22 cellular contexts compared by ENCODE assay signal in the genomic region with DNA sequence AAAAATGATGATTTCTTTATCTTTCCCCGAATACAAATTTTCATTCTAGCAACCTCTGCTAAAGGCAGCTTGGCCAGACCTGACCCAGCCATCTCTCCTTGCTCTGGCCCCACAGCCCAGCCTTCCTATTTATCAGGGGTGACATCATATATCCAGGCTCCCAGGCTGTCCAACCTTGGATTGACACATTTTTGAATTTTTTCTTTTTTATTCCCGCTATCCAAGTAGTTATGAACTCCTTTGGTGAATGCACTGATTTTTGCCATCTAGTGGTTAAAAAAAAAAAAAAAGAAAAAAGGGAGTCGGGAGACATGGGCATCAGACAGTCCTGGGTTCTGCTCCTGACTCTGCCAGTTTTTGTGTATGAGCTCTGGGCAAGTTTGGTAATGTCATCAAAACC.
DNase-seq lines count a peak whose midpoint lies in the region; ATAC-seq and TF ChIP-seq lines count a peak whose summit lies in the region.
"Had no signal": no experiment of that assay in that cellular context is flagged by ENCODE, and none has a peak within 500 bp of the region (broad histone marks: within the 10 kb centered on the region; RNA-seq: fewer than 3 reads in every experiment).

No MANE protein-coding gene starts in this region.

- no peak overlapping the region for H4K8ac ChIP-seq in H9 (replicated peaks; ENCODE audit: insufficient read length, low read depth, low read length)

- no peaks in the 10 kb centered on the region for H3K79me1 ChIP-seq in H9 (ENCODE audit: insufficient read depth, low read depth, low read length, poor library complexity, severe bottlenecking)

- H3K27me3 Mint-ChIP-seq in H9 (ENCODE audit: low read depth) (no peaks in the 10 kb centered on the region; the same call in none of the 2 replicates), endothelial cell (ENCODE audit: unreplicated experiment) (peaks cover 3% of the 10 kb centered on the region)

- no peak overlapping the region for H2BK5ac ChIP-seq in H9 (ENCODE audit: insufficient read length, low read length)

- H3K4me2 ChIP-seq in H9 (ENCODE audit: insufficient read depth, insufficient read length, low read length) (no peak overlapping the region), PC-9 (no peak overlapping the region)

- no peaks in the 10 kb centered on the region for H3K36me3 ChIP-seq in PC-9 (ENCODE audit: low read depth)
- H3K36me3 ChIP-seq: ovary, stomach, transverse colon had no signal

- H3K4me1 ChIP-seq in H9 (ENCODE audit: insufficient read depth, low read length) (peaks cover 2% of the 10 kb centered on the region; the same call in 1 of the 2 replicates), PC-9 (replicated peaks; ENCODE audit: insufficient read depth) (0 out of 2 replicates have a peak, but pooled peaks cover 4% of the 10 kb centered on the region)
- H3K4me1 ChIP-seq: stomach, transverse colon had no signal

- no peak overlapping the region for H2BK15ac ChIP-seq in H9 (ENCODE audit: low read depth, low read length)

- H3F3A ChIP-seq in PC-9 (ENCODE audit: insufficient read depth, low read depth), result no peaks in the 10 kb centered on the region

- TF ChIP-seq CTCF in H9 (conservative IDR thresholded peaks at IDR 0.05), result peak; percentile 23; the same call in 1 of the 3 replicates
- TF ChIP-seq CTCF in PC-9 (conservative IDR thresholded peaks at IDR 0.05), result 0 out of 2 replicates have a peak, but pooled peaks have one; percentile 29
- TF ChIP-seq CTCF in fibroblast of mammary gland (conservative IDR thresholded peaks at IDR 0.05; ENCODE audit: control insufficient read depth, insufficient read depth, low read depth, low read length), result peak; percentile 2
- no peak for TF ChIP-seq CTCF in endothelial cell (IDR thresholded peaks at IDR 0.05; ENCODE audit: unreplicated experiment)

- H3K9ac ChIP-seq in H9 (ENCODE audit: extremely low read depth, insufficient read length, low read length), result no peak overlapping the region

- H3K79me2 ChIP-seq in H9 (ENCODE audit: insufficient read depth, low read length), result no peaks in the 10 kb centered on the region
- H3K79me2 ChIP-seq in PC-9 (ENCODE audit: low read depth), result no peaks in the 10 kb centered on the region

- no CpG with 5 or more reads among the region's 3 CpGs for WGBS in H9 (ENCODE audit: extremely low coverage, insufficient read length, low lambda C conversion rate)

- no peak overlapping the region for H2AK5ac ChIP-seq in H9 (ENCODE audit: insufficient read length, low read length)

- H3K23me2 ChIP-seq in H9 (ENCODE audit: insufficient read length, low read depth, low read length, poor library complexity, severe bottlenecking), result no peaks in the 10 kb centered on the region

- no peak overlapping the region for H3K23ac ChIP-seq in H9 (ENCODE audit: insufficient read length, low read depth, low read length)

- H3K4ac ChIP-seq in H9 (ENCODE audit: low read depth, low read length), result no peak overlapping the region

- no peak overlapping the region for H3K56ac ChIP-seq in H9 (ENCODE audit: insufficient read length, low read depth, low read length)

- no TSS peak for BruUV-seq in PC-9 (replicated peaks; lab: Mats Ljungman, UMichigan)

- intact Hi-C loops in PC-9 (cut with micrococcal nuclease; ENCODE audit: unreplicated experiment), result no loop called here

- H3K27ac ChIP-seq in H9 (ENCODE audit: insufficient read length, low read depth, low read length), result no peak overlapping the region
- H3K27ac ChIP-seq in PC-9, result no peak overlapping the region
- H3K27ac ChIP-seq: coronary artery, ovary, stomach, transverse colon had no signal

- POLR2A ChIA-PET in PC-9 (lab: Charles Lee; ENCODE audit: unreplicated experiment), result interaction anchor here (0.6 kb wide), 1 partner anchor 19 kb away, joined by 15 read pairs; no protein-coding TSS in a partner anchor

- no peak overlapping the region for H3K18ac ChIP-seq in H9 (ENCODE audit: insufficient read length, low read depth, low read length)

- H4K5ac ChIP-seq in H9 (ENCODE audit: insufficient read length, low read depth, low read length), result no peak overlapping the region

- no peak overlapping the region for H3T11ph ChIP-seq in H9 (ENCODE audit: low read length)

- H3K4me1 Mint-ChIP-seq in H9 (peaks cover 10 to 27% of the 10 kb centered on the region in 2 experiments), endothelial cell (ENCODE audit: unreplicated experiment) (no peaks in the 10 kb centered on the region)

- H3K4me3 Mint-ChIP-seq in H9, result no peak overlapping the region
- no peak overlapping the region for H3K4me3 Mint-ChIP-seq in endothelial cell (ENCODE audit: unreplicated experiment)
- H3K4me3 Mint-ChIP-seq: activated CD8-positive, alpha-beta T cell treated with anti-CD3 and anti-CD28 coated beads for 36 hours; naive B cell had no signal

- no peak overlapping the region for H2BK120ac ChIP-seq in H9 (ENCODE audit: low read depth, low read length, poor library complexity, severe bottlenecking)

- H3K27me3 ChIP-seq in H9 (ENCODE audit: insufficient read depth, low read length), result no peaks in the 10 kb centered on the region
- H3K27me3 ChIP-seq in PC-9 (ENCODE audit: insufficient read depth, low read depth), result peaks cover 9% of the 10 kb centered on the region
- H3K27me3 ChIP-seq: ovary, transverse colon had no signal

- H4K20me1 ChIP-seq in H9 (ENCODE audit: control insufficient read depth, insufficient read depth, insufficient read length) (no peaks in the 10 kb centered on the region), PC-9 (ENCODE audit: insufficient read depth) (no peaks in the 10 kb centered on the region)

- no peak overlapping the region for H4K91ac ChIP-seq in H9 (ENCODE audit: insufficient read length, low read depth, low read length)

- ATAC-seq in HG02588 (IDR thresholded peaks at IDR 0.05; ENCODE audit: unreplicated experiment), result no peak
- ATAC-seq: activated CD8-positive, alpha-beta T cell treated with anti-CD3 and anti-CD28 coated beads for 36 hours; right cardiac atrium had no signal

- H3K9me3 Mint-ChIP-seq in H9 (no peaks in the 10 kb centered on the region; a peak in 1 of 5 replicates), endothelial cell (ENCODE audit: unreplicated experiment) (no peaks in the 10 kb centered on the region)
- H3K9me3 Mint-ChIP-seq: activated CD8-positive, alpha-beta T cell treated with anti-CD3 and anti-CD28 coated beads for 36 hours had no signal

- H2BK20ac ChIP-seq in H9 (ENCODE audit: low read depth, low read length, poor library complexity, severe bottlenecking), result no peak overlapping the region

- H3K27ac Mint-ChIP-seq in H9, result no peak overlapping the region; a peak in 1 of 7 replicates
- no peak overlapping the region for H3K27ac Mint-ChIP-seq in endothelial cell (ENCODE audit: unreplicated experiment)
- H3K27ac Mint-ChIP-seq: activated CD8-positive, alpha-beta T cell treated with anti-CD3 and anti-CD28 coated beads for 36 hours; naive B cell had no signal

- H3K36me3 Mint-ChIP-seq in H9 (ENCODE audit: insufficient read depth in 1 of 3, low read depth in 3 of 3) (no peaks in the 10 kb centered on the region), endothelial cell (ENCODE audit: low read depth, unreplicated experiment) (no peaks in the 10 kb centered on the region)
- H3K36me3 Mint-ChIP-seq: naive B cell had no signal

- H3K14ac ChIP-seq in H9 (ENCODE audit: insufficient read depth, low read length), result no peak overlapping the region

- H3K9me3 ChIP-seq in H9 (ENCODE audit: control insufficient read depth, low read depth, low read length) (no peaks in the 10 kb centered on the region), PC-9 (ENCODE audit: insufficient read depth, low read depth) (no peaks in the 10 kb centered on the region)
- H3K9me3 ChIP-seq: ovary, transverse colon had no signal

- no peaks in the 10 kb centered on the region for H3K9me2 ChIP-seq in PC-9 (ENCODE audit: insufficient read depth)

- H3K4me3 ChIP-seq in PC-9 (no peak overlapping the region), fibroblast of mammary gland (ENCODE audit: control insufficient read depth, low read depth, low read length) (no peak overlapping the region)
- H3K4me3 ChIP-seq: coronary artery, ovary, stomach, transverse colon had no signal

- H2BK12ac ChIP-seq in H9 (ENCODE audit: insufficient read length, low read depth, low read length), result no peak overlapping the region

- no peak overlapping the region for H2AFZ ChIP-seq in H9 (ENCODE audit: low read length)
- H2AFZ ChIP-seq in PC-9, result no peak overlapping the region

- peak; percentile 10 for DNase-seq in A172 (ENCODE audit: low spot score)
- DNase-seq in H9, result no peak
- no peak for DNase-seq in PC-9
- no peak for DNase-seq in fibroblast of mammary gland (ENCODE audit: low read depth)
- DNase-seq in NCI-H1105 (lab: John Stamatoyannopoulos, UW), result no peak
- no peak for DNase-seq in islet precursor cell
- DNase-seq in endothelial cell (ENCODE audit: low spot score), result no peak
- DNase-seq: activated CD8-positive, alpha-beta T cell treated with anti-CD3 and anti-CD28 coated beads for 36 hours; activated naive CD4-positive, alpha-beta T cell; activated T-cell treated with anti-CD3 and anti-CD28 coated beads for 4 hours; H7; KBM-7; naive B cell; NCI-H187 treated with DMSO at 0.1 percent for 48 hours; NCI-H2227 treated with DMSO at 0.1 percent for 48 hours; ovary; right cardiac atrium; stomach; T1000; transverse colon had no signal

- CTCF ChIA-PET in PC-9 (lab: Charles Lee), result no interaction called here
